In genomic region chrX:96683997-96684338, GRCh38 we compare ENCODE assay signal across 8 cellular contexts. TPM values are rescaled to one million over a fixed set of nuclear protein-coding genes. Genes with fewer than 3 reads are reported as not detected.
DNase-seq lines count a peak whose midpoint lies in the region; ATAC-seq and TF ChIP-seq lines count a peak whose summit lies in the region.

No MANE protein-coding gene starts in this region.

- H3K9ac ChIP-seq in stomach smooth muscle (ENCODE audit: low read length in 2 of 2): peak overlapping the region; percentile 69 to 73

- peaks cover 24% of the 10 kb centered on the region for H3K79me2 ChIP-seq in ACC112 (ENCODE audit: control insufficient read depth, insufficient read depth, low read length, unreplicated experiment)
- peaks cover 38% of the 10 kb centered on the region for H3K79me2 ChIP-seq in PC-9 (ENCODE audit: low read depth)

- peak overlapping the region; percentile 86 for H3K4me3 ChIP-seq in ACC112 (ENCODE audit: low read depth, low read length)
- H3K4me3 ChIP-seq in PC-9: peak overlapping the region; percentile 87; the same call in 1 of the 2 replicates
- H3K4me3 ChIP-seq in foreskin fibroblast (ENCODE audit: low read depth in 1 of 2, low read length in 2 of 2): peak overlapping the region; percentile 72 to 79
- peak overlapping the region; percentile 78 to 80 for H3K4me3 ChIP-seq in stomach smooth muscle (ENCODE audit: low read length in 2 of 2)

- intact Hi-C loops in PC-9 (cut with micrococcal nuclease; ENCODE audit: unreplicated experiment): loop anchor here (10.0 kb wide), 2 partner anchors 279 to 309 kb away; no protein-coding TSS in a partner anchor

- TF ChIP-seq CTCF in PC-9 (conservative IDR thresholded peaks at IDR 0.05) (no peak), foreskin fibroblast (IDR thresholded peaks at IDR 0.05; ENCODE audit: low read depth, low read length) (no peak)

- H4K20me1 ChIP-seq in PC-9 (ENCODE audit: insufficient read depth): no peaks in the 10 kb centered on the region

- H3K27me3 ChIP-seq in ACC112 (ENCODE audit: insufficient read depth, low read length) (no peaks in the 10 kb centered on the region), PC-9 (ENCODE audit: insufficient read depth, low read depth) (no peaks in the 10 kb centered on the region), stomach smooth muscle (ENCODE audit: control insufficient read depth in 1 of 2, insufficient read depth in 2 of 2, low read length in 2 of 2) (peaks cover 0 to 10% of the 10 kb centered on the region in 2 donors)

- no peak overlapping the region for H3K27ac ChIP-seq in ACC112 (ENCODE audit: low read depth, low read length)
- H3K27ac ChIP-seq in PC-9: peak overlapping the region; percentile 87
- H3K27ac ChIP-seq in stomach smooth muscle (ENCODE audit: low read length): no peak overlapping the region

- H3K4me1 ChIP-seq in ACC112 (ENCODE audit: control insufficient read depth, insufficient read depth, low read length, unreplicated experiment) (no peaks in the 10 kb centered on the region), PC-9 (replicated peaks; ENCODE audit: insufficient read depth) (peaks cover 19% of the 10 kb centered on the region), stomach smooth muscle (ENCODE audit: control insufficient read depth, insufficient read depth, low read length) (peaks cover 7% of the 10 kb centered on the region)

- CTCF ChIA-PET in PC-9 (lab: Charles Lee): no interaction called here

- no peak for DNase-seq in PC-9
- peak in 1 of 2 donors; percentile 8 for DNase-seq in foreskin fibroblast
- no peak for DNase-seq in hepatic stellate cell (ENCODE audit: low spot score)
- DNase-seq in GF-D8 (lab: John Stamatoyannopoulos, UW): no peak

- no peaks in the 10 kb centered on the region for H3K9me3 ChIP-seq in PC-9 (ENCODE audit: insufficient read depth, low read depth)
- no peaks in the 10 kb centered on the region for H3K9me3 ChIP-seq in stomach smooth muscle (ENCODE audit: control insufficient read depth in 2 of 2, low read length in 2 of 2)

- H3K36me3 ChIP-seq in ACC112 (ENCODE audit: insufficient read depth, low read length) (no peaks in the 10 kb centered on the region), PC-9 (ENCODE audit: low read depth) (no peaks in the 10 kb centered on the region), stomach smooth muscle (ENCODE audit: control insufficient read depth in 2 of 2, insufficient read depth in 2 of 2, low read length in 2 of 2) (no peaks in the 10 kb centered on the region)

- BruUV-seq in PC-9 (replicated peaks; lab: Mats Ljungman, UMichigan): TSS peak; percentile 36

- peak; percentile 2 for ATAC-seq in GM19452 (IDR thresholded peaks at IDR 0.05; ENCODE audit: unreplicated experiment)
- no peak for ATAC-seq in HG03571 (IDR thresholded peaks at IDR 0.05; ENCODE audit: unreplicated experiment)

- H3K9me2 ChIP-seq in PC-9 (ENCODE audit: insufficient read depth): no peaks in the 10 kb centered on the region

- H2AFZ ChIP-seq in ACC112 (ENCODE audit: low read length, unreplicated experiment) (no peak overlapping the region), PC-9 (peak overlapping the region; percentile 96)

- POLR2A ChIA-PET in PC-9 (lab: Charles Lee; ENCODE audit: unreplicated experiment): interaction anchor here (0.6 kb wide), 1 partner anchor 309 kb away, joined by 7 read pairs; no protein-coding TSS in a partner anchor

- peak overlapping the region; percentile 90 for H3K4me2 ChIP-seq in PC-9

- H3F3A ChIP-seq in PC-9 (ENCODE audit: insufficient read depth, low read depth): peaks cover 13% of the 10 kb centered on the region; the same call in 1 of the 2 replicates

RNA-seq across cellular contexts. Expression of gene DIAPH2, which starts 0.7 kb away (rescaled TPM):
- 10.6 and 12.0 TPM in 2 replicates for total RNA-seq in PC-9 (2021)
